In the genomic region with DNA sequence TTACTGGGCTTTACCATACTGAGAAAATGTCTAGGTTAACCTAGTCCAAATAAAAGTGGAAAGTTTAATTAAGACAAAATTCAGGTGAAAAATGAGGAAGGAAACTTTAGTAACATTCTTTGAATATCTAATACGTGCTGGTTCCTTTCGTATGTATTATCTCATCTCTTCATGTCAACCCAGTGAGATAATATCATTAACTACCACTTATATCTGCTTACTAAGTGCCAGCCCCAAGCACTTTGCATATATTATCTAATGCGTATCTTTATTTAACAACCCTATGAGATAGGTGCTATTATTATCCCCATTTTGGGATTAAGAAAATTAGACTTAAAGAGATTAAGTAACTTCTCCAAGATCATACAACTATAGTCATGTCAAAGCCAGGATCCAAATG, we compare ENCODE assay signal across 23 cellular contexts.
"Had no signal": no experiment of that assay in that cellular context is flagged by ENCODE, and none has a peak within 500 bp of the region (broad histone marks: within the 10 kb centered on the region; RNA-seq: fewer than 3 reads in every experiment).

No MANE protein-coding gene starts in this region.

- H3K27ac ChIP-seq: coronary artery, dorsolateral prefrontal cortex, epithelial cell of prostate, esophagus squamous epithelium, gastrocnemius medialis, heart right ventricle, left lung, lower lobe of right lung had no signal

- H3K4me3 ChIP-seq: coronary artery, dorsolateral prefrontal cortex, esophagus squamous epithelium, gastrocnemius medialis, heart right ventricle, left lung, lower lobe of right lung, mucosa of descending colon had no signal

- H3K4me1 ChIP-seq: esophagus squamous epithelium, gastrocnemius medialis, heart right ventricle, left lung, lower lobe of right lung had no signal

- DNase-seq: dermis blood vessel endothelial cell; dorsolateral prefrontal cortex; effector CD4-positive, alpha-beta T cell; effector memory CD8-positive, alpha-beta T cell; endodermal cell; erythroblast; esophagus squamous epithelium; foreskin fibroblast; foreskin melanocyte; gastrocnemius medialis; glutamatergic neuron; head of caudate nucleus; heart right ventricle; hippocampal formation; left cardiac atrium; left lung; left ventricle myocardium superior; lower lobe of right lung; mesenchymal stem cell; mucosa of descending colon; naive B cell had no signal

- H3K27me3 ChIP-seq: dorsolateral prefrontal cortex, esophagus squamous epithelium, gastrocnemius medialis, heart right ventricle, left lung had no signal

- H3K36me3 ChIP-seq: esophagus squamous epithelium, gastrocnemius medialis, heart right ventricle, left lung, lower lobe of right lung had no signal

- H3K9me3 ChIP-seq: esophagus squamous epithelium, gastrocnemius medialis, left lung, lower lobe of right lung, mucosa of descending colon had no signal
